In genomic region chr3:81995334-81995733, GRCh38 we compare ENCODE assay signal across 1 cellular context.
TF ChIP-seq lines count a peak whose summit lies in the region.

No MANE protein-coding gene starts in this region.

TF ChIP-seq in H1, 55 proteins besides CTCF, POLR2A, EP300 and RAD21:
- TF ChIP-seq BRCA1 (IDR thresholded peaks at IDR 0.05; ENCODE audit: low read depth, low read length) = no peak
- TF ChIP-seq HDAC6 (IDR thresholded peaks at IDR 0.05; ENCODE audit: low read depth, low read length) = no peak
- no peak for TF ChIP-seq NRF1 (IDR thresholded peaks at IDR 0.05; ENCODE audit: low read depth, low read length)
- TF ChIP-seq KDM4A (IDR thresholded peaks at IDR 0.05; ENCODE audit: low read depth, low read length, severe bottlenecking) = no peak
- TF ChIP-seq CHD7 (IDR thresholded peaks at IDR 0.05; ENCODE audit: insufficient replicate concordance, low read length) = no peak
- TF ChIP-seq KDM1A (IDR thresholded peaks at IDR 0.05; ENCODE audit: borderline replicate concordance, low read length) = no peak
- no peak for TF ChIP-seq ZNF274 (IDR thresholded peaks at IDR 0.05; ENCODE audit: borderline replicate concordance, extremely low read depth, low read length)
- TF ChIP-seq POLR2AphosphoS5 (IDR thresholded peaks at IDR 0.05; ENCODE audit: low read depth, low read length) = no peak
